Comparison of ENCODE assay signal across 10 cellular contexts in the genomic region with DNA sequence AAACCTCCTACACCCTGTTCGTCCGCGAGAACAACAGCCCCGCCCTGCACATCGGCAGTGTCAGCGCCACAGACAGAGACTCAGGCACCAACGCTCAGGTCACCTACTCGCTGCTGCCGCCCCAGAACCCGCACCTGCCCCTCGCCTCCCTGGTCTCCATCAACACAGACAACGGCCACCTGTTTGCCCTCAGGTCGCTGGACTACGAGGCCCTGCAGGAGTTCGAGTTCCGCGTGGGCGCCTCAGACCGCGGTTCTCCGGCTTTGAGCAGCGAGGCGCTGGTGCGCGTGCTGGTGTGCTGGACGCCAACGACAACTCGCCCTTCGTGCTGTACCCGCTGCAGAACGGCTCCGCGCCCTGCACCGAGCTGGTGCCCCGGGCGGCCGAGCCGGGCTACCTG. TPM values are rescaled to one million over a fixed set of nuclear protein-coding genes. Genes with fewer than 3 reads are reported as not detected.
"Had no signal": no experiment of that assay in that cellular context is flagged by ENCODE, and none has a peak within 500 bp of the region (broad histone marks: within the 10 kb centered on the region; RNA-seq: fewer than 3 reads in every experiment).

No MANE protein-coding gene starts in this region.

RNA-seq across cellular contexts. Expression of gene PCDHB6, which starts 7.5 kb away (rescaled TPM):
- total RNA-seq: activated naive CD4-positive, alpha-beta T cell treated with anti-CD3 and anti-CD28 coated beads for 36 hours; activated naive CD4-positive, alpha-beta T cell treated with anti-CD3 and anti-CD28 coated beads, Interleukin-2, amount 50 U/mL, for 72 hours; activated naive CD8-positive, alpha-beta T cell treated with anti-CD3 and anti-CD28 coated beads for 36 hours; activated naive CD8-positive, alpha-beta T cell treated with anti-CD3 and anti-CD28 coated beads, Interleukin-2, amount 10 ng/mL, durations not matched to agents 7 days and 5 days; activated T-cell treated with anti-CD3 and anti-CD28 coated beads, Interleukin-2, amount 50 U/mL, for 72 hours; activated T-helper 1 cell treated with anti-CD3 and anti-CD28 coated beads, Interleukin-12 subunit alpha, Interleukin-12 subunit beta, Interleukin-2, Interleukin-4 antibody, amounts not matched to agents 30 ng/mL and 10 ng/mL and 1 ng/mL, durations not matched to agents 14 hours and 24 hours and 36 hours; activated T-helper 17 cell treated with anti-CD3 and anti-CD28 coated beads, Interleukin-2, amount 50 U/mL, for 72 hours; activated T-helper 2 cell treated with anti-CD3 and anti-CD28 coated beads, Interferon-gamma antibody, Interleukin-2, Interleukin-4, amounts not matched to agents 10 μg/mL and 5 μg/mL and 100 μg/mL, durations not matched to agents 14 hours and 24 hours and 36 hours; bronchial epithelial cell had no signal

RNA-seq across cellular contexts. Expression of gene PCDHB7, which starts 15.1 kb away (rescaled TPM):
- total RNA-seq: activated naive CD4-positive, alpha-beta T cell treated with anti-CD3 and anti-CD28 coated beads for 36 hours; activated naive CD4-positive, alpha-beta T cell treated with anti-CD3 and anti-CD28 coated beads, Interleukin-2, amount 50 U/mL, for 72 hours; activated naive CD8-positive, alpha-beta T cell treated with anti-CD3 and anti-CD28 coated beads for 36 hours; activated naive CD8-positive, alpha-beta T cell treated with anti-CD3 and anti-CD28 coated beads, Interleukin-2, amount 10 ng/mL, durations not matched to agents 7 days and 5 days; activated T-cell treated with anti-CD3 and anti-CD28 coated beads, Interleukin-2, amount 50 U/mL, for 4 hours; activated T-cell treated with anti-CD3 and anti-CD28 coated beads, Interleukin-2, amount 50 U/mL, for 72 hours; activated T-helper 1 cell treated with anti-CD3 and anti-CD28 coated beads, Interleukin-12 subunit alpha, Interleukin-12 subunit beta, Interleukin-2, Interleukin-4 antibody, amounts not matched to agents 30 ng/mL and 10 ng/mL and 1 ng/mL, durations not matched to agents 14 hours and 24 hours and 36 hours; activated T-helper 17 cell treated with anti-CD3 and anti-CD28 coated beads, Interleukin-2, amount 50 U/mL, for 72 hours; activated T-helper 2 cell treated with anti-CD3 and anti-CD28 coated beads, Interferon-gamma antibody, Interleukin-2, Interleukin-4, amounts not matched to agents 10 μg/mL and 5 μg/mL and 100 μg/mL, durations not matched to agents 14 hours and 24 hours and 36 hours; bronchial epithelial cell had no signal

RNA-seq across cellular contexts. Expression of gene PCDHB8, which starts 20.2 kb away (rescaled TPM):
- total RNA-seq: activated naive CD4-positive, alpha-beta T cell treated with anti-CD3 and anti-CD28 coated beads for 36 hours; activated naive CD4-positive, alpha-beta T cell treated with anti-CD3 and anti-CD28 coated beads, Interleukin-2, amount 50 U/mL, for 72 hours; activated naive CD8-positive, alpha-beta T cell treated with anti-CD3 and anti-CD28 coated beads for 36 hours; activated naive CD8-positive, alpha-beta T cell treated with anti-CD3 and anti-CD28 coated beads, Interleukin-2, amount 10 ng/mL, durations not matched to agents 7 days and 5 days; activated T-cell treated with anti-CD3 and anti-CD28 coated beads, Interleukin-2, amount 50 U/mL, for 4 hours; activated T-cell treated with anti-CD3 and anti-CD28 coated beads, Interleukin-2, amount 50 U/mL, for 72 hours; activated T-helper 1 cell treated with anti-CD3 and anti-CD28 coated beads, Interleukin-12 subunit alpha, Interleukin-12 subunit beta, Interleukin-2, Interleukin-4 antibody, amounts not matched to agents 30 ng/mL and 10 ng/mL and 1 ng/mL, durations not matched to agents 14 hours and 24 hours and 36 hours; activated T-helper 17 cell treated with anti-CD3 and anti-CD28 coated beads, Interleukin-2, amount 50 U/mL, for 72 hours; activated T-helper 2 cell treated with anti-CD3 and anti-CD28 coated beads, Interferon-gamma antibody, Interleukin-2, Interleukin-4, amounts not matched to agents 10 μg/mL and 5 μg/mL and 100 μg/mL, durations not matched to agents 14 hours and 24 hours and 36 hours had no signal

RNA-seq across cellular contexts. Expression of gene PCDHB5, which starts 22.4 kb away (rescaled TPM):
- total RNA-seq: activated naive CD4-positive, alpha-beta T cell treated with anti-CD3 and anti-CD28 coated beads for 36 hours; activated naive CD8-positive, alpha-beta T cell treated with anti-CD3 and anti-CD28 coated beads for 36 hours; activated naive CD8-positive, alpha-beta T cell treated with anti-CD3 and anti-CD28 coated beads, Interleukin-2, amount 10 ng/mL, durations not matched to agents 7 days and 5 days; activated T-cell treated with anti-CD3 and anti-CD28 coated beads, Interleukin-2, amount 50 U/mL, for 72 hours; activated T-helper 1 cell treated with anti-CD3 and anti-CD28 coated beads, Interleukin-12 subunit alpha, Interleukin-12 subunit beta, Interleukin-2, Interleukin-4 antibody, amounts not matched to agents 30 ng/mL and 10 ng/mL and 1 ng/mL, durations not matched to agents 14 hours and 24 hours and 36 hours; activated T-helper 17 cell treated with anti-CD3 and anti-CD28 coated beads, Interleukin-2, amount 50 U/mL, for 72 hours; activated T-helper 2 cell treated with anti-CD3 and anti-CD28 coated beads, Interferon-gamma antibody, Interleukin-2, Interleukin-4, amounts not matched to agents 10 μg/mL and 5 μg/mL and 100 μg/mL, durations not matched to agents 14 hours and 24 hours and 36 hours had no signal

RNA-seq across cellular contexts. Expression of gene PCDHB16, which starts 24.8 kb away (rescaled TPM):
- total RNA-seq: activated naive CD4-positive, alpha-beta T cell treated with anti-CD3 and anti-CD28 coated beads for 36 hours; activated naive CD4-positive, alpha-beta T cell treated with anti-CD3 and anti-CD28 coated beads, Interleukin-2, amount 50 U/mL, for 72 hours; activated naive CD8-positive, alpha-beta T cell treated with anti-CD3 and anti-CD28 coated beads for 36 hours; activated naive CD8-positive, alpha-beta T cell treated with anti-CD3 and anti-CD28 coated beads, Interleukin-2, amount 10 ng/mL, durations not matched to agents 7 days and 5 days; activated T-cell treated with anti-CD3 and anti-CD28 coated beads, Interleukin-2, amount 50 U/mL, for 4 hours; activated T-cell treated with anti-CD3 and anti-CD28 coated beads, Interleukin-2, amount 50 U/mL, for 72 hours; activated T-helper 1 cell treated with anti-CD3 and anti-CD28 coated beads, Interleukin-12 subunit alpha, Interleukin-12 subunit beta, Interleukin-2, Interleukin-4 antibody, amounts not matched to agents 30 ng/mL and 10 ng/mL and 1 ng/mL, durations not matched to agents 14 hours and 24 hours and 36 hours; activated T-helper 17 cell treated with anti-CD3 and anti-CD28 coated beads, Interleukin-2, amount 50 U/mL, for 72 hours; activated T-helper 2 cell treated with anti-CD3 and anti-CD28 coated beads, Interferon-gamma antibody, Interleukin-2, Interleukin-4, amounts not matched to agents 10 μg/mL and 5 μg/mL and 100 μg/mL, durations not matched to agents 14 hours and 24 hours and 36 hours had no signal
